1 cellular context compared by ENCODE assay signal in the genomic region with DNA sequence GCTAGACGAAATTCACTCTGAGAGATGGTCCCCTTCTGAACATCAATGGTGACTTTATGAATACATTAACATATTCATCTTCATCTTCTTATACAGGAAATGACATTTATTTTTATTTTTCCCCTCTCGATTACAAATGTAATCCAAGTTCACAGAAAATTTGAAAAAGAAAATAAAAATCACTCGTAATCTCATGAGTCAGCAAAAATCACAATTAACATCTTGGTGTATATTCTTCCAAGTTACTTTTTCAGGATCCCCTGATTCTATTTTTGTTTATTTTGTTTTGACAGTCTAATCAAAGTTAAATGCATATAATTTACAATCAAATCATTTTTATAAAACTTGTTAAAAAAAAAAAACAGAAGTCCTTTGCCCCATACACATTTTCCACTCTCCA.
TF ChIP-seq lines count a peak whose summit lies in the region.

No MANE protein-coding gene starts in this region.

TF ChIP-seq in IMR-90, 13 proteins besides CTCF, POLR2A, EP300 and RAD21:
- TF ChIP-seq MAZ (IDR thresholded peaks at IDR 0.05; ENCODE audit: borderline replicate concordance, low read depth, low read length) (no peak), CEBPB (IDR thresholded peaks at IDR 0.05; ENCODE audit: low read depth, low read length) (no peak), USF2 (IDR thresholded peaks at IDR 0.05; ENCODE audit: low read depth, low read length) (no peak), SMC3 (IDR thresholded peaks at IDR 0.05; ENCODE audit: low read depth, low read length) (no peak), RFX5 (IDR thresholded peaks at IDR 0.05; ENCODE audit: low read depth, low read length) (no peak), MXI1 (IDR thresholded peaks at IDR 0.05; ENCODE audit: borderline replicate concordance, low read depth, low read length) (no peak), MAFK (IDR thresholded peaks at IDR 0.05; ENCODE audit: low read depth, low read length) (peak; percentile 100), ELK1 (IDR thresholded peaks at IDR 0.05; ENCODE audit: borderline replicate concordance, low read depth, low read length) (no peak), BHLHE40 (IDR thresholded peaks at IDR 0.05; ENCODE audit: low read depth, low read length) (no peak), NFE2L2 (IDR thresholded peaks at IDR 0.05; ENCODE audit: low read depth, low read length) (peak; percentile 57)
